ENCODE assay signal across 19 cellular contexts in the genomic region with DNA sequence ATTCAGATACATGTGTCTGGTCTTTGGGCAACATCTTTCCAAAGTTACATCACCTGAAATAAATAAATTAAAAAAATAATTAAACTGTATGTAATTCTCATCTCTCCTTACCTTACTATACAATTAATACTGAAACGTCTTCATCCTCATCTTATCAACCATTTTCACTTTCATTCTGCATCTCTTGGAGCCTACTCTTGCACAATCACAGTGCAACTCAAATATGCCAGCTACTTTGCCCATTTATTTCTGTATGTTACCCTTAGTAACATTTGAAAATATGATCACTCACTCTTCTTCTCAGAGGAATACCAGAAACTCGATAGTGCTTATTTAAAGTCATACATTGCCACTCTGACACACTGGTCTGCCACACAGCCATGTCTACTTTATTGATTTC.
A peak's percentile ranks its signal among the peaks of the same experiment; 100 is the strongest.
DNase-seq lines count a peak whose midpoint lies in the region; ATAC-seq and TF ChIP-seq lines count a peak whose summit lies in the region.
"Had no signal": no experiment of that assay in that cellular context is flagged by ENCODE, and none has a peak within 500 bp of the region (broad histone marks: within the 10 kb centered on the region; RNA-seq: fewer than 3 reads in every experiment).

No MANE protein-coding gene starts in this region.

- no peak overlapping the region for H3K23ac ChIP-seq in neuronal stem cell (ENCODE audit: low read depth, low read length, poor library complexity)

- peaks cover 7% of the 10 kb centered on the region; the same call in 1 of the 2 replicates for H3K9me2 ChIP-seq in GM23338 (ENCODE audit: insufficient read depth)

- no peak overlapping the region for H4K91ac ChIP-seq in neuronal stem cell (ENCODE audit: low read depth, low read length, poor library complexity)

- H3K36me3 Mint-ChIP-seq in GM23338 (ENCODE audit: low read depth), result peaks cover 4% of the 10 kb centered on the region; the same call in 1 of the 3 replicates
- H3K36me3 Mint-ChIP-seq: CD8-positive, alpha-beta memory T cell had no signal

- H3K79me2 ChIP-seq in GM23338 (replicated peaks; ENCODE audit: insufficient read depth), result no peaks in the 10 kb centered on the region
- H3K79me2 ChIP-seq in OCI-LY3 (ENCODE audit: low read length), result no peaks in the 10 kb centered on the region

- H4K20me1 ChIP-seq in GM23338 (replicated peaks; ENCODE audit: insufficient read depth) (no peaks in the 10 kb centered on the region), OCI-LY3 (ENCODE audit: insufficient read depth, low read length) (no peaks in the 10 kb centered on the region)
- H4K20me1 ChIP-seq: BLaER1 treated with 17β-estradiol and CSF1 and Interleukin-3, amounts not matched to agents 10 nM and 100 nM had no signal

- no peak overlapping the region for H2BK12ac ChIP-seq in neuronal stem cell (ENCODE audit: low read length)

- no peak overlapping the region for H2BK5ac ChIP-seq in neuronal stem cell (ENCODE audit: low read length)

- H2AK5ac ChIP-seq in neuronal stem cell (ENCODE audit: low read depth, low read length), result no peak overlapping the region

- H3K9me3 Mint-ChIP-seq in GM23338, result peaks cover 5% of the 10 kb centered on the region; the same call in 1 of the 3 replicates

- H4K8ac ChIP-seq in neuronal stem cell (ENCODE audit: low read depth, low read length), result no peak overlapping the region

- no peak overlapping the region for H2BK15ac ChIP-seq in neuronal stem cell (ENCODE audit: low read length)

- ATAC-seq in GM23338 (no peak), GM19324 (IDR thresholded peaks at IDR 0.05; ENCODE audit: low FRiP score, unreplicated experiment) (no peak)
- ATAC-seq: A549 had no signal

- no peak overlapping the region for H3K4ac ChIP-seq in neuronal stem cell (ENCODE audit: low read length)

- H3K36me3 ChIP-seq in GM23338 (ENCODE audit: insufficient read depth), result no peaks in the 10 kb centered on the region
- no peaks in the 10 kb centered on the region for H3K36me3 ChIP-seq in OCI-LY3 (replicated peaks; ENCODE audit: low read depth, low read length)
- H3K36me3 ChIP-seq in neuronal stem cell (replicated peaks in 1 of 2; ENCODE audit: control insufficient read depth in 2 of 2, insufficient read depth in 2 of 2, low read length in 2 of 2), result no peaks in the 10 kb centered on the region
- H3K36me3 ChIP-seq: BLaER1 treated with 17β-estradiol and CSF1 and Interleukin-3, amounts not matched to agents 10 nM and 100 nM had no signal

- no peak overlapping the region for H3K27ac ChIP-seq in GM23338 (ENCODE audit: low read depth)
- no peak overlapping the region for H3K27ac ChIP-seq in OCI-LY3 (ENCODE audit: low read length)
- H3K27ac ChIP-seq in neuronal stem cell (replicated peaks; ENCODE audit: low read length), result no peak overlapping the region
- H3K27ac ChIP-seq: A549; BLaER1 treated with 17β-estradiol and CSF1 and Interleukin-3, amounts not matched to agents 10 nM and 100 nM; RWPE1 had no signal

- no peak overlapping the region for H2BK120ac ChIP-seq in neuronal stem cell (ENCODE audit: low read depth, low read length)

- peaks cover 16% of the 10 kb centered on the region for H3K4me1 Mint-ChIP-seq in GM23338
- H3K4me1 Mint-ChIP-seq: CD8-positive, alpha-beta memory T cell had no signal

- no peak for TF ChIP-seq CTCF in GM23338 (conservative IDR thresholded peaks at IDR 0.05; ENCODE audit: low read depth in 2 of 2)
- TF ChIP-seq CTCF in OCI-LY3 (IDR thresholded peaks at IDR 0.05; ENCODE audit: low read depth, low read length), result no peak

- H3K4me3 ChIP-seq in GM23338, result no peak overlapping the region
- H3K4me3 ChIP-seq in OCI-LY3 (ENCODE audit: low read length), result peak overlapping the region; percentile 34
- H3K4me3 ChIP-seq in neuronal stem cell (ENCODE audit: low read length in 2 of 2), result no peak overlapping the region
- H3K4me3 ChIP-seq: A549; BLaER1 treated with 17β-estradiol and CSF1 and Interleukin-3, amounts not matched to agents 10 nM and 100 nM had no signal

- H3K4me2 ChIP-seq in GM23338 (no peak overlapping the region), OCI-LY3 (ENCODE audit: low read length) (peak overlapping the region; percentile 40), neuronal stem cell (ENCODE audit: insufficient read depth, low read length, poor library complexity, severe bottlenecking) (no peak overlapping the region)
- H3K4me2 ChIP-seq: A549 had no signal

- peak; percentile 10 for DNase-seq in NCI-H510A treated with DMSO at 0.1 percent for 48 hours (lab: John Stamatoyannopoulos, UW)
- no peak for DNase-seq in NCI-H510A (lab: John Stamatoyannopoulos, UW)
- DNase-seq in GM23338 (ENCODE audit: low spot score), result no peak
- DNase-seq in neuronal stem cell (ENCODE audit: low spot score), result no peak
- DNase-seq in NCI-H1436 (lab: John Stamatoyannopoulos, UW), result no peak
- DNase-seq in NCI-H774 (lab: John Stamatoyannopoulos, UW), result no peak
- DNase-seq: CD8-positive, alpha-beta memory T cell; GF-D8; NCI-H1048; NCI-H146; NCI-H226; NCI-H82; OCI-M1; SW 1271 had no signal

- H3F3A ChIP-seq in GM23338 (replicated peaks; ENCODE audit: low read depth), result no peaks in the 10 kb centered on the region

- peak overlapping the region; percentile 29; the same call in 1 of the 2 replicates for H3K27ac Mint-ChIP-seq in GM23338
- H3K27ac Mint-ChIP-seq: CD8-positive, alpha-beta memory T cell had no signal

- no peaks in the 10 kb centered on the region for H3K27me3 Mint-ChIP-seq in GM23338 (ENCODE audit: insufficient read depth, low read depth, poor library complexity)
- H3K27me3 Mint-ChIP-seq: CD8-positive, alpha-beta memory T cell had no signal

- H3K14ac ChIP-seq in neuronal stem cell (ENCODE audit: low read length), result no peak overlapping the region

- no peak overlapping the region for H3K4me3 Mint-ChIP-seq in GM23338
- H3K4me3 Mint-ChIP-seq: CD8-positive, alpha-beta memory T cell had no signal

- no peaks in the 10 kb centered on the region for H3K79me1 ChIP-seq in neuronal stem cell (ENCODE audit: low read depth, low read length)

- 100% methylated on average over 1 of the region's 2 CpGs; no CpG with 5 or more reads in 1 of the 2 donors for WGBS in neuronal stem cell (ENCODE audit: extremely low coverage in 2 of 2, insufficient read length in 2 of 2, insufficient replicate concordance in 1 of 2), 2 donors

- no peaks in the 10 kb centered on the region for H3K27me3 ChIP-seq in GM23338 (ENCODE audit: insufficient read depth)
- no peaks in the 10 kb centered on the region for H3K27me3 ChIP-seq in OCI-LY3 (ENCODE audit: low read depth, low read length)
- H3K27me3 ChIP-seq in neuronal stem cell (ENCODE audit: control insufficient read depth in 3 of 3, insufficient read depth in 3 of 3, low read depth in 1 of 3, low read length in 3 of 3), result no peaks in the 10 kb centered on the region
- H3K27me3 ChIP-seq: BLaER1 treated with 17β-estradiol and CSF1 and Interleukin-3, amounts not matched to agents 10 nM and 100 nM had no signal

- H3K4me1 ChIP-seq in GM23338 (ENCODE audit: insufficient read depth) (no peaks in the 10 kb centered on the region), OCI-LY3 (ENCODE audit: low read length) (peaks cover 6% of the 10 kb centered on the region), neuronal stem cell (ENCODE audit: control insufficient read depth in 2 of 2, insufficient read depth in 1 of 2, low read depth in 1 of 2, low read length in 2 of 2) (no peaks in the 10 kb centered on the region)
- H3K4me1 ChIP-seq: A549 had no signal

- H3K9ac ChIP-seq in OCI-LY3 (ENCODE audit: low read length) (no peak overlapping the region), neuronal stem cell (ENCODE audit: low read depth, low read length, poor library complexity) (no peak overlapping the region)
- H3K9ac ChIP-seq: BLaER1 treated with 17β-estradiol and CSF1 and Interleukin-3, amounts not matched to agents 10 nM and 100 nM had no signal

- no peak overlapping the region for H3K18ac ChIP-seq in neuronal stem cell (ENCODE audit: low read length)

- no peak overlapping the region for H2AFZ ChIP-seq in GM23338
- H2AFZ ChIP-seq in OCI-LY3 (ENCODE audit: low read depth, low read length), result peak overlapping the region; percentile 75
- peak overlapping the region; percentile 11 for H2AFZ ChIP-seq in neuronal stem cell (ENCODE audit: low read length)

- H3K9me3 ChIP-seq in OCI-LY3 (ENCODE audit: insufficient read depth, low read length) (no peaks in the 10 kb centered on the region), neuronal stem cell (replicated peaks in 1 of 2; ENCODE audit: control insufficient read depth in 2 of 2, insufficient read depth in 1 of 2, low read depth in 1 of 2, low read length in 2 of 2) (no peaks in the 10 kb centered on the region)
- H3K9me3 ChIP-seq: A549; BLaER1 treated with 17β-estradiol and CSF1 and Interleukin-3, amounts not matched to agents 10 nM and 100 nM had no signal

TF ChIP-seq in GM23338, 12 proteins besides CTCF, POLR2A, EP300 and RAD21 (continues in another document):
- TF ChIP-seq, protein P1, sequence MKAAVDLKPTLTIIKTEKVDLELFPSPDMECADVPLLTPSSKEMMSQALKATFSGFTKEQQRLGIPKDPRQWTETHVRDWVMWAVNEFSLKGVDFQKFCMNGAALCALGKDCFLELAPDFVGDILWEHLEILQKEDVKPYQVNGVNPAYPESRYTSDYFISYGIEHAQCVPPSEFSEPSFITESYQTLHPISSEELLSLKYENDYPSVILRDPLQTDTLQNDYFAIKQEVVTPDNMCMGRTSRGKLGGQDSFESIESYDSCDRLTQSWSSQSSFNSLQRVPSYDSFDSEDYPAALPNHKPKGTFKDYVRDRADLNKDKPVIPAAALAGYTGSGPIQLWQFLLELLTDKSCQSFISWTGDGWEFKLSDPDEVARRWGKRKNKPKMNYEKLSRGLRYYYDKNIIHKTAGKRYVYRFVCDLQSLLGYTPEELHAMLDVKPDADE (IDR thresholded peaks at IDR 0.05), result no peak
- TF ChIP-seq ZNF331 (CRISPR knock-in tag; IDR thresholded peaks at IDR 0.05; ENCODE audit: low read depth) (no peak), CREB1 (CRISPR knock-in tag; IDR thresholded peaks at IDR 0.05; ENCODE audit: low read depth) (no peak), ZNF114 (CRISPR knock-in tag; IDR thresholded peaks at IDR 0.05) (no peak), STAT1 (IDR thresholded peaks at IDR 0.05; ENCODE audit: unreplicated experiment) (no peak)
